In genomic region chr7:138545123-138545522, GRCh38 we compare ENCODE assay signal across 23 cellular contexts.
"Had no signal": no experiment of that assay in that cellular context is flagged by ENCODE, and none has a peak within 500 bp of the region (broad histone marks: within the 10 kb centered on the region; RNA-seq: fewer than 3 reads in every experiment).

No MANE protein-coding gene starts in this region.

- H3K9me2 ChIP-seq: SK-N-SH had no signal

- DNase-seq: KBM-7, MV-4-11, NCI-H1048, NCI-H1105, NCI-H1417, NCI-H1436 treated with DMSO at 0.1 percent for 48 hours, NCI-H1694, NCI-H187 treated with DMSO at 0.1 percent for 48 hours, NCI-H2081 treated with DMSO at 0.1 percent for 48 hours, NCI-H2171, NCI-H226, NCI-H446, NCI-H510A, NCI-H524 treated with DMSO at 0.1 percent for 48 hours, NCI-H69, NCI-H774, OCI-M1, SHP77, SK-N-SH, SW 1271 had no signal

- H3K9me3 ChIP-seq: SK-N-SH had no signal

- H3K9ac ChIP-seq: SK-N-SH had no signal

- H3K4me2 ChIP-seq: SK-N-SH had no signal

- H3K27ac ChIP-seq: HL-60, RWPE1 had no signal

- FAIRE-seq: HTR-8/SVneo had no signal
